ENCODE assay signal across 1 cellular context in the genomic region with DNA sequence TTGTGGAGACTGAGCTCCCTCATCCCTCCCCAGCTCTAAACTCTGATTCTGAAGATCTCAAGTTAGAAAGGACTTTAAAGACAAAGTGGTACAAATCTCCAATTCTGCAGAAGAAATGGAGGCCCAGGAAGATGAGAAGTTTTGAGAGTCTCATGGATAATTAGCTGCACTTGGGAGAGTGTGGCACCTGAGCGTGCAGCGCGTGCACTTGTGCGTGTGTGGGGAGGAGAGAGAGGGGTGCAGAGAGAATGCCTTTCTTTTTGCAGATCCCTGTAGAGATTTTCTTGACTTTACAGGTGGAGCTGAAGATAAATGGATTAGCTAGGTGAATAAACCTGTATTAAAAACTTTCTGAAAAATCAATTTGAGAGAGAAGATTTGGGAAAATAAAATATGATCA.
TF ChIP-seq lines count a peak whose summit lies in the region.

No MANE protein-coding gene starts in this region.

TF ChIP-seq in GM12878, 131 proteins besides CTCF, POLR2A, EP300 and RAD21:
- TF ChIP-seq PML (IDR thresholded peaks at IDR 0.05; ENCODE audit: low read length) = no peak
- TF ChIP-seq TCF7 (IDR thresholded peaks at IDR 0.05; ENCODE audit: borderline replicate concordance) = no peak
- no peak for TF ChIP-seq MEF2B (IDR thresholded peaks at IDR 0.05; ENCODE audit: partially characterized antibody, poor library complexity, severe bottlenecking)
- TF ChIP-seq TBL1XR1 (IDR thresholded peaks at IDR 0.05; ENCODE audit: low read depth, low read length) = no peak
TF ChIP-seq in GM12878: peak in this region for 0.
